In the genomic region with DNA sequence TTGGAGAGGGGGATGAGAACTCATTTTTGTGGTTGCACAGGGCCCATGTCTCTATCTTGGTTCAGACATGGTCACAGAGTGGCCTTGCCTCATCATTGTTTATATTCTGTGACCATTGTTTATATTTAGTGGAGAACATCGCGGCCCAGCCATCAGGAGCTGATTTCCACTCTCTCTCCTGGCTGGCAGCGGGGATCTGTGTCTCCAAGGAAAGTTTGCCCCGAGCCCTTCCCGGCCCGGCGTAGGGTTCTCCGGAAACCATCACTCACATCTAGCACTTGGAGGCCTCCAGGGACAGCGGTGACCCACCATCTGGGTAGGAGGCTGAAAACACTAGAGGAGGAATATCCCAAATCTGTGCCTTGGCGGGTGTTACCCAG, we compare ENCODE assay signal across 8 cellular contexts. TPM values are rescaled to one million over a fixed set of nuclear protein-coding genes. Genes with fewer than 3 reads are reported as not detected.
A peak's percentile ranks its signal among the peaks of the same experiment; 100 is the strongest.
DNase-seq lines count a peak whose midpoint lies in the region; ATAC-seq and TF ChIP-seq lines count a peak whose summit lies in the region.

No MANE protein-coding gene starts in this region.

- H3K27me3 ChIP-seq in NT2/D1 (ENCODE audit: insufficient read depth, insufficient read length) = no peaks in the 10 kb centered on the region
- H3K27me3 ChIP-seq in esophagus squamous epithelium = no peaks in the 10 kb centered on the region
- peaks cover 3% of the 10 kb centered on the region for H3K27me3 ChIP-seq in effector memory CD4-positive, alpha-beta T cell (replicated peaks; ENCODE audit: control insufficient read depth, insufficient read depth, low read length, poor library complexity, severe bottlenecking)

- H3K4me1 ChIP-seq in NT2/D1 (ENCODE audit: insufficient read depth, insufficient read length) (peaks cover 9% of the 10 kb centered on the region), esophagus squamous epithelium (peaks cover 9 to 38% (median 21%) of the 10 kb centered on the region in 3 donors)
- peaks cover 3% of the 10 kb centered on the region for H3K4me1 ChIP-seq in effector memory CD4-positive, alpha-beta T cell (ENCODE audit: control insufficient read depth, insufficient read depth, low read length, poor library complexity, severe bottlenecking)

- DNase-seq in AG08396 (ENCODE audit: low spot score) (peak; percentile 77), NT2/D1 (ENCODE audit: low read depth, low spot score) (no peak), esophagus squamous epithelium (lab: John Stamatoyannopoulos, UW) (no peak), neural crest cell (ENCODE audit: low read depth, low spot score) (no peak), hippocampal formation (lab: John Stamatoyannopoulos, UW) (no peak)
- no peak for DNase-seq in effector memory CD4-positive, alpha-beta T cell

- no peak for ATAC-seq in GM19467 (IDR thresholded peaks at IDR 0.05; ENCODE audit: unreplicated experiment)
- no peak for ATAC-seq in HG03565 (IDR thresholded peaks at IDR 0.05; ENCODE audit: unreplicated experiment)

- TF ChIP-seq CTCF in esophagus squamous epithelium (IDR thresholded peaks at IDR 0.05) (no peak), neural crest cell (conservative IDR thresholded peaks at IDR 0.05) (no peak)

- peaks cover 23% of the 10 kb centered on the region for H3K4me1 Mint-ChIP-seq in neural crest cell

- H3K36me3 ChIP-seq in NT2/D1 (ENCODE audit: insufficient read depth, insufficient read length, low read length) = peaks cover 11% of the 10 kb centered on the region
- H3K36me3 ChIP-seq in esophagus squamous epithelium = peaks cover 0 to 12% (median 5%) of the 10 kb centered on the region in 3 donors
- no peaks in the 10 kb centered on the region for H3K36me3 ChIP-seq in effector memory CD4-positive, alpha-beta T cell (ENCODE audit: control insufficient read depth, insufficient read depth, low read length)

- H3K9me3 ChIP-seq in NT2/D1 (ENCODE audit: insufficient read depth, low read length) (no peaks in the 10 kb centered on the region), esophagus squamous epithelium (no peaks in the 10 kb centered on the region)
- H3K9me3 ChIP-seq in effector memory CD4-positive, alpha-beta T cell (ENCODE audit: control insufficient read depth, low read length) = no peaks in the 10 kb centered on the region

- intact Hi-C loops in esophagus squamous epithelium (cut with DNase I) = no loop called here

- no peaks in the 10 kb centered on the region for H3K9me3 Mint-ChIP-seq in neural crest cell

- peak overlapping the region; percentile 72 for H3K9ac ChIP-seq in NT2/D1 (ENCODE audit: insufficient read length, low read depth)

- H3K4me3 ChIP-seq in NT2/D1 (ENCODE audit: insufficient read length, low read depth) = no peak overlapping the region
- peak overlapping the region in 3 of 4 donors; percentile 65 to 86 (median 67) for H3K4me3 ChIP-seq in esophagus squamous epithelium
- H3K4me3 ChIP-seq in effector memory CD4-positive, alpha-beta T cell (ENCODE audit: insufficient read depth, low read depth, low read length, poor library complexity, severe bottlenecking) = no peak overlapping the region

- peaks cover 4% of the 10 kb centered on the region for H3K36me3 Mint-ChIP-seq in neural crest cell (ENCODE audit: low read depth)

- peak overlapping the region; percentile 85 to 94 (median 88) for H3K27ac ChIP-seq in esophagus squamous epithelium
- no peak overlapping the region for H3K27ac ChIP-seq in effector memory CD4-positive, alpha-beta T cell (ENCODE audit: insufficient read depth, low read length, poor library complexity, severe bottlenecking)

- H3K27ac Mint-ChIP-seq in neural crest cell (ENCODE audit: unreplicated experiment) = peak overlapping the region; percentile 96

- peak overlapping the region; percentile 84 for H3K4me3 Mint-ChIP-seq in neural crest cell

- 39 to 40% methylated on average over 1 to 10 of the region's 10 CpGs for WGBS in esophagus squamous epithelium, 2 donors

- no peak for TF ChIP-seq POLR2A in esophagus squamous epithelium (IDR thresholded peaks at IDR 0.05)

- peaks cover 1% of the 10 kb centered on the region for H3K27me3 Mint-ChIP-seq in neural crest cell (ENCODE audit: low read depth)

RNA-seq across cellular contexts. Expression of a gene that starts 0.8 kb away (rescaled TPM):
- total RNA-seq in esophagus squamous epithelium (10 to 100 TPM in 3 of 4 donors, 1 to 10 TPM in 1; 3.8 to 42.2 (median 19.5) TPM), neural crest cell (75.6 and 76.2 TPM in 2 replicates)

RNA-seq across cellular contexts. Expression of a gene that starts 7.3 kb away (rescaled TPM):
- 10 to 100 TPM in 1 of 4 donors, 1 to 10 TPM in 3; 5.7 to 13.9 (median 7.8) TPM for total RNA-seq in esophagus squamous epithelium
- 24.4 and 26.7 TPM in 2 replicates for total RNA-seq in neural crest cell

RNA-seq across cellular contexts. Expression of a gene that starts 20.4 kb away (rescaled TPM):
- 10 to 100 TPM; 39.7 to 74.1 (median 50.1) TPM for total RNA-seq in esophagus squamous epithelium
- 72.1 and 74.7 TPM in 2 replicates for total RNA-seq in neural crest cell

RNA-seq across cellular contexts. Expression of a gene that starts 26.2 kb away (rescaled TPM):
- total RNA-seq in esophagus squamous epithelium = 1 to 10 TPM; 1.1 to 6.7 (median 4.1) TPM
- total RNA-seq in neural crest cell = 2.3 and 3.4 TPM in 2 replicates

Comparison
In these comparisons a context has a peak if more than half of its experiments do, and no peak if none do; other contexts are left out.
1. H3K4me3 ChIP-seq: peak in esophagus squamous epithelium (3 of 4); none in NT2/D1 (single experiment) and effector memory CD4-positive, alpha-beta T cell (single experiment).